22 cellular contexts compared by ENCODE assay signal in genomic region chr6:122178988-122179387, GRCh38.
"Had no signal": no experiment of that assay in that cellular context is flagged by ENCODE, and none has a peak within 500 bp of the region (broad histone marks: within the 10 kb centered on the region; RNA-seq: fewer than 3 reads in every experiment).

No MANE protein-coding gene starts in this region.

- H3K4me3 ChIP-seq: lower lobe of right lung, ovary, right atrium auricular region, right lobe of liver, suprapubic skin, thoracic aorta, tibial artery, upper lobe of right lung had no signal

- H3K27ac ChIP-seq: lower lobe of right lung, neutrophil, ovary, right lobe of liver, suprapubic skin, thoracic aorta, tibial artery, upper lobe of right lung had no signal

- H3K9me3 ChIP-seq: lower lobe of right lung, neutrophil, ovary, right atrium auricular region, right lobe of liver, suprapubic skin, thoracic aorta, tibial artery, upper lobe of right lung had no signal

- ATAC-seq: left cardiac atrium; left lobe of liver; natural killer cell; right lobe of liver; stimulated activated effector memory CD8-positive, alpha-beta T cell treated with anti-CD3 and anti-CD28 coated beads, Interleukin-12 subunit alpha, Interleukin-12 subunit beta, amount 100 ng/mL, for 72 hours; upper lobe of right lung had no signal

- DNase-seq: hippocampal formation; kidney glomerular epithelial cell; left cardiac atrium; lower lobe of right lung; mammary epithelial cell; mesenchymal stem cell; naive B cell; natural killer cell; occipital lobe; ovary; right lobe of liver; stimulated activated CD4-positive, alpha-beta T cell treated with anti-CD3 and anti-CD28 coated beads, Interleukin-4, amount 100 ng/mL, for 24 hours; stimulated activated naive CD4-positive, alpha-beta T cell; tibial artery; trophoblast cell; upper lobe of right lung had no signal

- H3K27me3 ChIP-seq: neutrophil, ovary, right atrium auricular region, right lobe of liver, suprapubic skin, tibial artery, upper lobe of right lung had no signal

- H3K36me3 ChIP-seq: lower lobe of right lung, neutrophil, ovary, right atrium auricular region, right lobe of liver, suprapubic skin, thoracic aorta, tibial artery, upper lobe of right lung had no signal

- H3K4me1 ChIP-seq: lower lobe of right lung, right atrium auricular region, right lobe of liver, suprapubic skin, upper lobe of right lung had no signal
